Comparison of ENCODE assay signal across 1 cellular context in genomic region chr9:136410500-136411287, GRCh38.
TF ChIP-seq lines count a peak whose summit lies in the region.

TSS of gene ENTR1 (minus strand) at chr9:136410614. CDS start at chr9:136410397, 217 bp downstream.
TSS of gene PMPCA (plus strand) at chr9:136410658. CDS start at chr9:136410669, 11 bp downstream.

TF ChIP-seq in K562, 482 proteins besides CTCF, POLR2A, EP300 and RAD21 (continued from another document and continues in another):
- TF ChIP-seq CUX1 (CRISPR knock-in tag; IDR thresholded peaks at IDR 0.05) (no peak), KLF1 (tag; IDR thresholded peaks at IDR 0.05) (no peak), PHF20 (IDR thresholded peaks at IDR 0.05; ENCODE audit: partially characterized antibody) (peak; percentile 82), ELF4 (CRISPR knock-in tag; IDR thresholded peaks at IDR 0.05) (peak; percentile 71; the same call in 1 of the 2 replicates), POLR2H (tag; IDR thresholded peaks at IDR 0.05; ENCODE audit: low read depth) (peak; percentile 71), CREB1 (IDR thresholded peaks at IDR 0.05) (peak; percentile 87), CREB1 (CRISPR knock-in tag; IDR thresholded peaks at IDR 0.05) (peak; percentile 94), E2F3 (CRISPR knock-in tag; IDR thresholded peaks at IDR 0.05) (no peak), ZFP91 (CRISPR knock-in tag; IDR thresholded peaks at IDR 0.05) (no peak), ZC3H11A (IDR thresholded peaks at IDR 0.05; ENCODE audit: low read depth, low read length) (no peak), E2F6 (IDR thresholded peaks at IDR 0.05; ENCODE audit: borderline replicate concordance in 1 of 2, extremely low read depth in 1 of 2, insufficient read depth in 1 of 2, insufficient read length in 1 of 2, low read depth in 1 of 2, low read length in 1 of 2, poor library complexity in 1 of 2, severe bottlenecking in 1 of 2) (peak in 1 of 2 experiments; percentile 89), HDAC8 (tag; IDR thresholded peaks at IDR 0.05) (no peak), ETV6 (IDR thresholded peaks at IDR 0.05; ENCODE audit: borderline replicate concordance in 1 of 2, low read depth in 2 of 2, low read length in 1 of 2) (no peak; a peak in 1 of 4 replicates), ETV6 (CRISPR knock-in tag; IDR thresholded peaks at IDR 0.05; ENCODE audit: borderline replicate concordance) (0 out of 2 replicates have a peak, but pooled peaks have one; percentile 55), ZBTB40 (IDR thresholded peaks at IDR 0.05) (peak; percentile 95), ZBTB40 (CRISPR knock-in tag; IDR thresholded peaks at IDR 0.05) (no peak), CHAMP1 (IDR thresholded peaks at IDR 0.05) (no peak), C11orf30 (IDR thresholded peaks at IDR 0.05; ENCODE audit: low read depth) (peak; percentile 99), TFAP4 (CRISPR knock-in tag; IDR thresholded peaks at IDR 0.05; ENCODE audit: borderline replicate concordance) (peak; percentile 20), CBFA2T2 (conservative IDR thresholded peaks at IDR 0.05) (no peak), NCOA1 (IDR thresholded peaks at IDR 0.05; ENCODE audit: low read depth) (0 out of 2 replicates have a peak, but pooled peaks have one; percentile 24), HDAC6 (IDR thresholded peaks at IDR 0.05; ENCODE audit: low read depth, low read length) (no peak), GTF2E2 (tag; IDR thresholded peaks at IDR 0.05) (peak; percentile 41; the same call in 1 of the 2 replicates), ETV1 (tag; conservative IDR thresholded peaks at IDR 0.05; ENCODE audit: low read depth) (peak; percentile 79), HDAC1 (IDR thresholded peaks at IDR 0.05) (peak in 1 of 2 experiments; percentile 88; a peak in 2 of 4 replicates), CREB3L1 (IDR thresholded peaks at IDR 0.05; ENCODE audit: borderline replicate concordance, low read depth) (peak; percentile 43; the same call in 1 of the 2 replicates), MLX (CRISPR knock-in tag; conservative IDR thresholded peaks at IDR 0.05) (no peak), ZNF77 (CRISPR knock-in tag; IDR thresholded peaks at IDR 0.05) (no peak), CREM (IDR thresholded peaks at IDR 0.05; ENCODE audit: low read depth) (peak; percentile 98), ZBTB43 (CRISPR knock-in tag; IDR thresholded peaks at IDR 0.05) (0 out of 2 replicates have a peak, but pooled peaks have one; percentile 69), ZNF589 (CRISPR knock-in tag; IDR thresholded peaks at IDR 0.05; ENCODE audit: low read depth) (no peak), SNAPC5 (CRISPR knock-in tag; IDR thresholded peaks at IDR 0.05) (no peak)
